ENCODE assay signal across 19 cellular contexts in the genomic region with DNA sequence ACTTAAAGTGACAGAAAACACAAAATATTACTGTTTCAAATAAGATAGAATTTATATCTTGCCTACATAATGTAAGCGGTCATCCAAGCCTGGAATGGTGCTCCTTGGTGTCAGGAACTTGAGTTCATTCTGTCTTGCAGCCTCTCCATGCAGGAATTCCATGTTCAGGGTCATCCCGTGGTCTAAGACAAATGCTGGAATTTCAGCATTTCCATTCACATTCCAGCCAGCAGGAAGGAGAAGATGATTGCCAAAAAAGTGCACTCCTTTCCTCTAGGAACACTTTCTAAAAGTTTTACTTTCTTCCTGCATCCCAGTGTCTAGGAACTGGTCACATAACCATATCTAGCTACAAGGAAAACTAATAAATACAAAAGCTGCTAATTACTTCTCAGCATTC.
A peak's percentile ranks its signal among the peaks of the same experiment; 100 is the strongest.
DNase-seq lines count a peak whose midpoint lies in the region; ATAC-seq and TF ChIP-seq lines count a peak whose summit lies in the region.
"Had no signal": no experiment of that assay in that cellular context is flagged by ENCODE, and none has a peak within 500 bp of the region (broad histone marks: within the 10 kb centered on the region; RNA-seq: fewer than 3 reads in every experiment).

No MANE protein-coding gene starts in this region.

- no peak overlapping the region for H3K4me3 ChIP-seq in AG10803 (ENCODE audit: low read length)
- no peak overlapping the region for H3K4me3 ChIP-seq in fibroblast of mammary gland (ENCODE audit: control insufficient read depth, low read depth, low read length)
- H3K4me3 ChIP-seq: GM23248, K562 had no signal

- ATAC-seq in GM18909 (IDR thresholded peaks at IDR 0.05; ENCODE audit: poor library complexity, unreplicated experiment) (no peak), HG03097 (IDR thresholded peaks at IDR 0.05; ENCODE audit: low FRiP score, unreplicated experiment) (no peak)
- ATAC-seq: K562 had no signal

- TF ChIP-seq CTCF in AG10803 (conservative IDR thresholded peaks at IDR 0.05; ENCODE audit: low read length) = peak; percentile 22; the same call in 1 of the 2 replicates
- peak; percentile 14 for TF ChIP-seq CTCF in fibroblast of mammary gland (conservative IDR thresholded peaks at IDR 0.05; ENCODE audit: control insufficient read depth, insufficient read depth, low read depth, low read length)

- DNase-seq in AG10803 (ENCODE audit: low read depth) = peak; percentile 5
- DNase-seq in amniotic epithelial cell (ENCODE audit: low read depth) = peak; percentile 5
- DNase-seq in fibroblast of mammary gland (ENCODE audit: low read depth) = no peak
- peak; percentile 61 for DNase-seq in islet precursor cell
- DNase-seq in SW480 (ENCODE audit: low spot score) = no peak
- no peak for DNase-seq in DMS114 treated with DMSO at 0.1 percent for 48 hours (lab: John Stamatoyannopoulos, UW; ENCODE audit: unreplicated experiment)
- DNase-seq: COR-L47; DMS 273 treated with DMSO at 0.1 percent for 48 hours; GDM1; GM23248; NCI-H1105 treated with DMSO at 0.1 percent for 48 hours; NCI-H1694; NCI-H748 treated with DMSO at 0.1 percent for 48 hours; NK-92 treated with Interleukin-12 subunit alpha and Interleukin-12 subunit beta, amount 100 ng/mL, for 24 hours; Right ventricle myocardium superior; SK-N-SH had no signal

Comparison
In these comparisons a context has a peak if more than half of its experiments do, and no peak if none do; other contexts are left out.
1. DNase-seq: peak in AG10803 (single experiment), amniotic epithelial cell (single experiment) and islet precursor cell (single experiment); none in fibroblast of mammary gland (single experiment), SW480 (single experiment) and DMS114 treated with DMSO at 0.1 percent for 48 hours (single experiment).